In the genomic region with DNA sequence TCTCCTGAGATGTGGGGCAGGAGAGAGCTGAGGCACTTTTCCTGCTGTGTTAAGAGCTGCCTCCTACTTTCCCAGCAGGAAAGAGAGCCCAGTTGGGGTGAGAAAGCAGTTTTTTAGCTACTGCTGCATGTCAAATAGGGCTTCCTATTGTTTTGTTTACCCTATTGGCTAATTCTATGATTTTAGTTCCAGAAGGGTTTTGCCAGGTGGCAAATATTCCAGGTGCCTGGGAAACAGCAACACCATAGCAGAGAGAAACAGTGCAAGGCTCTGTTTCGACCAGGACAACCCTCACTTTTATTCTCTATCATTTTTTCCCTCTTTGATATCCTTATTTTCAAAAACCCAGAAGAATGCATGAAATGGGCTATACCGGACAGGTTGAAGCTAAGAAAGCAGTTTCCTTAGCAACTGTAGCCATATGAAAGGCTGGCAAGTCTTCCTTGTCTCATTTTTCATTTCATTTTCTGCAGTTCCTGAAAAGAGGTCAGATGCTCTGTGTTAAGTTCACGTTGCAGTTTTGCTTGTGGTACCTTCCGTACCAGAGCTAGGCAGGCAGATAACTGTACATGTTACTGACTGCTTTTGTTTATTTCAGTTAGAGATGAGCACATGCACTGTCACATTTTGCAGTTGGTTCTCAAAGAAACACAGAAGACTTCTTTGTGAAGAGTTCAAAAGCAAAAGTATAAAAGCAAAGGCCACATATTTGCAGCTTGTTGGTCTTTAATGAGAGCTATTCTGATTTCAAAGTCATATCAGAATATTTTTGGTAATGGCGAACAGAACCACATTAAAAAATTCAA, we compare ENCODE assay signal across 1 cellular context.
TF ChIP-seq lines count a peak whose summit lies in the region.

No MANE protein-coding gene starts in this region.

TF ChIP-seq in HepG2, 621 proteins besides CTCF, POLR2A, EP300 and RAD21 (continued from another document):
- TF ChIP-seq, protein P1, sequence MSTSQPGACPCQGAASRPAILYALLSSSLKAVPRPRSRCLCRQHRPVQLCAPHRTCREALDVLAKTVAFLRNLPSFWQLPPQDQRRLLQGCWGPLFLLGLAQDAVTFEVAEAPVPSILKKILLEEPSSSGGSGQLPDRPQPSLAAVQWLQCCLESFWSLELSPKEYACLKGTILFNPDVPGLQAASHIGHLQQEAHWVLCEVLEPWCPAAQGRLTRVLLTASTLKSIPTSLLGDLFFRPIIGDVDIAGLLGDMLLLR (CRISPR knock-in tag; IDR thresholded peaks at IDR 0.05) = no peak
